In genomic region chr3:8741581-8742355, GRCh38 we compare ENCODE assay signal across 12 cellular contexts. TPM values are rescaled to one million over a fixed set of nuclear protein-coding genes. Genes with fewer than 3 reads are reported as not detected.
DNase-seq lines count a peak whose midpoint lies in the region; TF ChIP-seq lines count a peak whose summit lies in the region.
"Had no signal": no experiment of that assay in that cellular context is flagged by ENCODE, and none has a peak within 500 bp of the region (broad histone marks: within the 10 kb centered on the region; RNA-seq: fewer than 3 reads in every experiment).

No MANE protein-coding gene starts in this region.

- H3K9me3 Mint-ChIP-seq in activated naive CD4-positive, alpha-beta T cell treated with anti-CD3 and anti-CD28 coated beads for 36 hours = no peaks in the 10 kb centered on the region
- H3K9me3 Mint-ChIP-seq: activated T-helper 2 cell treated with anti-CD3 and anti-CD28 coated beads, Interferon-gamma antibody, Interleukin-2, Interleukin-4, amounts not matched to agents 10 μg/mL and 5 μg/mL and 100 μg/mL, durations not matched to agents 14 hours and 24 hours and 36 hours; stimulated activated naive CD8-positive, alpha-beta T cell treated with anti-CD3 and anti-CD28 coated beads, Interleukin-15, Interleukin-2, amounts not matched to agents 100 ng/mL and 50 ng/mL, for 24 hours had no signal

- no peak overlapping the region for H3K27ac Mint-ChIP-seq in activated naive CD4-positive, alpha-beta T cell treated with anti-CD3 and anti-CD28 coated beads for 36 hours
- H3K27ac Mint-ChIP-seq: activated T-helper 2 cell treated with anti-CD3 and anti-CD28 coated beads, Interferon-gamma antibody, Interleukin-2, Interleukin-4, amounts not matched to agents 10 μg/mL and 5 μg/mL and 100 μg/mL, durations not matched to agents 14 hours and 24 hours and 36 hours; stimulated activated naive CD8-positive, alpha-beta T cell treated with anti-CD3 and anti-CD28 coated beads, Interleukin-15, Interleukin-2, amounts not matched to agents 100 ng/mL and 50 ng/mL, for 24 hours had no signal

- no peaks in the 10 kb centered on the region for H3K27me3 Mint-ChIP-seq in activated naive CD4-positive, alpha-beta T cell treated with anti-CD3 and anti-CD28 coated beads for 36 hours (ENCODE audit: low read depth)

- H3K4me3 Mint-ChIP-seq in activated naive CD4-positive, alpha-beta T cell treated with anti-CD3 and anti-CD28 coated beads for 36 hours = no peak overlapping the region
- H3K4me3 Mint-ChIP-seq: stimulated activated naive CD8-positive, alpha-beta T cell treated with anti-CD3 and anti-CD28 coated beads, Interleukin-15, Interleukin-2, amounts not matched to agents 100 ng/mL and 50 ng/mL, for 24 hours had no signal

- intact Hi-C loops in activated naive CD4-positive, alpha-beta T cell treated with anti-CD3 and anti-CD28 coated beads for 36 hours (cut with micrococcal nuclease) = no loop called here

- CTCF ChIA-PET in activated naive CD4-positive, alpha-beta T cell treated with anti-CD3 and anti-CD28 coated beads for 36 hours (lab: Charles Lee) = interaction anchor here (0.8 kb wide), 1 partner anchor 27 kb away, joined by 3 read pairs; no protein-coding TSS in a partner anchor

- H3K9ac ChIP-seq in ES-I3 (ENCODE audit: low read depth, low read length) = peak overlapping the region; percentile 40; the same call in 1 of the 2 replicates

- peak overlapping the region; percentile 50 for H2AFZ ChIP-seq in neuron (ENCODE audit: low read depth, low read length)

- DNase-seq in RPMI7951 (ENCODE audit: low read depth) = peak; percentile 95
- peak; percentile 91 for DNase-seq in fibroblast of pulmonary artery (ENCODE audit: low read depth)
- DNase-seq in effector CD8-positive, alpha-beta T cell (lab: John Stamatoyannopoulos, UW) = no peak
- no peak for DNase-seq in NCI-H748 treated with DMSO at 0.1 percent for 48 hours (lab: John Stamatoyannopoulos, UW)
- no peak for DNase-seq in mucosa of gallbladder (ENCODE audit: low spot score)
- DNase-seq in activated naive CD4-positive, alpha-beta T cell treated with anti-CD3 and anti-CD28 coated beads for 36 hours = no peak

- H3K4me1 ChIP-seq in ES-I3 (ENCODE audit: insufficient read depth, low read length) (peaks cover 29% of the 10 kb centered on the region), neuron (ENCODE audit: insufficient read depth, low read length) (peaks cover 19% of the 10 kb centered on the region)

- no peak for TF ChIP-seq CTCF in fibroblast of pulmonary artery (IDR thresholded peaks at IDR 0.05; ENCODE audit: low read length, missing control alignments)

- H3K36me3 Mint-ChIP-seq in activated naive CD4-positive, alpha-beta T cell treated with anti-CD3 and anti-CD28 coated beads for 36 hours (ENCODE audit: low read depth) = no peaks in the 10 kb centered on the region

- H3K4me1 Mint-ChIP-seq in activated naive CD4-positive, alpha-beta T cell treated with anti-CD3 and anti-CD28 coated beads for 36 hours (ENCODE audit: low read depth) = no peaks in the 10 kb centered on the region

- H3K4me3 ChIP-seq in fibroblast of pulmonary artery (replicated peaks; ENCODE audit: low read depth, low read length) (peak overlapping the region; percentile 17), neuron (ENCODE audit: low read length) (peak overlapping the region; percentile 18)
- H3K4me3 ChIP-seq: GM12878, lung had no signal

- H3K27me3 ChIP-seq in neuron (ENCODE audit: insufficient read depth, low read length) = no peaks in the 10 kb centered on the region

- H3K9me3 ChIP-seq in ES-I3 (ENCODE audit: control insufficient read depth, insufficient read depth, low read length) (no peaks in the 10 kb centered on the region), neuron (ENCODE audit: low read length) (peaks cover 2% of the 10 kb centered on the region)

- H3K36me3 ChIP-seq in ES-I3 (ENCODE audit: insufficient read depth, low read length) = no peaks in the 10 kb centered on the region
- H3K36me3 ChIP-seq in neuron (ENCODE audit: insufficient read depth, low read length) = no peaks in the 10 kb centered on the region

RNA-seq across cellular contexts. Expression of gene CAV3, which starts 8.2 kb away (rescaled TPM):
- not detected in 2 replicates for total RNA-seq in RPMI7951 (2014; rRNA removed; shearing (Covaris generic))
- not detected for total RNA-seq in mucosa of gallbladder
- total RNA-seq in activated naive CD4-positive, alpha-beta T cell treated with anti-CD3 and anti-CD28 coated beads for 36 hours = not detected
- total RNA-seq: activated T-helper 2 cell treated with anti-CD3 and anti-CD28 coated beads, Interferon-gamma antibody, Interleukin-2, Interleukin-4, amounts not matched to agents 10 μg/mL and 5 μg/mL and 100 μg/mL, durations not matched to agents 14 hours and 24 hours and 36 hours; GM12878; lung had no signal

RNA-seq across cellular contexts. Expression of gene OXTR, which starts 27.6 kb away (rescaled TPM):
- total RNA-seq in RPMI7951 (2014; rRNA removed; shearing (Covaris generic)) = 6.4 and 7.2 TPM in 2 replicates
- total RNA-seq in mucosa of gallbladder = 6.0 TPM
- total RNA-seq in activated naive CD4-positive, alpha-beta T cell treated with anti-CD3 and anti-CD28 coated beads for 36 hours = under 1 TPM; 0.57 to 0.74 TPM

Comparison
In these comparisons a context has a peak if more than half of its experiments do, and no peak if none do; other contexts are left out.
1. DNase-seq: peak in RPMI7951 (single experiment) and fibroblast of pulmonary artery (single experiment); none in effector CD8-positive, alpha-beta T cell (single experiment), NCI-H748 treated with DMSO at 0.1 percent for 48 hours (single experiment), mucosa of gallbladder (single experiment) and activated naive CD4-positive, alpha-beta T cell treated with anti-CD3 and anti-CD28 coated beads for 36 hours (single experiment).